ENCODE assay signal across 9 cellular contexts in the genomic region with DNA sequence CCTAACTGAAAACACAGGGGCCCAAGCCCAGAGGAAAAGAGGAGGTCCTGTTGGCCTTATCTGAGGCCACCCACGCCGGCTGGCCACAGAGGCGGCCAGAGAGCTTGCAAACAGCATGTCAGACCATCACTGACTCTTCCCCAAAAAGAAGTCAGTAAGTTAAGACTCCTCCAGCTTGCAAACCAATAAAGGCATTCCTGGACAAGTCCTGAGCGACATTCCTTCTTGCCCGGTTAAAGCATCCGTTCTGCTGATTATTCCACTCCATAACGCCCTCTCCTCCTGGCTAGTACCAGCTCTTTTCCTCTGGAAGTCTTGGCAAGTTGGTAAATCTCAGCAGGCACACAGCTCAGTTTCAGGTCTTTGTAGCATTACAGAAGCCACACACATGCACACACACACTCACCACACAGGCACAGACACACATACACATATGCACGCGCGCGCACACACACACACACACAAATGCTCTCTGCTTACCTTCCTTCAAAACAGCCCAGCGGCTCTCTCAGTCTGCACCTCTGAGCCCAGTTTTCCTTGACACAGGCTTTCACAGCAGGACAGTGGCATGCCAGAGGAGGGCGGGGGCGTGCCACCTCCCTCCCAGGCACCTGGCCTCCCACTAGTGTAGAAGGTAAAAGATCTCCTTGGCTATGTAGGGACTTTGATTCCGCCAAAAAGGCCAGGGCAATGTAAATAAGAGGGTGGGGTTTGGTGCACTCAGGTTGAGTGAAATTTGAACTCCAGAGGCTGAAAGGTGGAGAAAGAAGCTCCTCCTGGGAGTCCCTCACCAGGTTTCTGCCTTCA.
A peak's percentile ranks its signal among the peaks of the same experiment; 100 is the strongest.
DNase-seq lines count a peak whose midpoint lies in the region; ATAC-seq lines count a peak whose summit lies in the region.
"Had no signal": no experiment of that assay in that cellular context is flagged by ENCODE, and none has a peak within 500 bp of the region (broad histone marks: within the 10 kb centered on the region; RNA-seq: fewer than 3 reads in every experiment).

No MANE protein-coding gene starts in this region.

- peak overlapping the region; percentile 30 for H3K27ac ChIP-seq in rectal smooth muscle tissue (ENCODE audit: low read depth, low read length)

- H3K9me3 ChIP-seq in adipocyte (ENCODE audit: control insufficient read depth, low read length): no peaks in the 10 kb centered on the region

- ATAC-seq in HG03354 (IDR thresholded peaks at IDR 0.05; ENCODE audit: poor library complexity, severe bottlenecking, unreplicated experiment): no peak

- H3K4me3 ChIP-seq in adipocyte (ENCODE audit: low read length): peak overlapping the region; percentile 19
- peak overlapping the region; percentile 44 for H3K4me3 ChIP-seq in rectal smooth muscle tissue (ENCODE audit: low read length)

- H3K27me3 ChIP-seq in adipocyte (replicated peaks; ENCODE audit: control insufficient read depth, insufficient read depth, low read length): peaks cover 29% of the 10 kb centered on the region
- H3K27me3 ChIP-seq in rectal smooth muscle tissue (ENCODE audit: control insufficient read depth, insufficient read depth, low read length): no peaks in the 10 kb centered on the region

- DNase-seq in HT-29 (ENCODE audit: low spot score): peak; percentile 75
- peak; percentile 15 for DNase-seq in adipocyte (ENCODE audit: low read depth)
- DNase-seq in hepatic stellate cell (ENCODE audit: low spot score): peak; percentile 54
- no peak for DNase-seq in activated gamma-delta T cell treated with Interleukin-2 at 50 U/mL for 16 hours
- no peak for DNase-seq in GM19238 (ENCODE audit: insufficient read length, low spot score)
- DNase-seq in hippocampal formation (lab: John Stamatoyannopoulos, UW): no peak
- DNase-seq: DND-41 had no signal

- H3K36me3 ChIP-seq in adipocyte (ENCODE audit: control insufficient read depth, insufficient read depth, low read length, severe bottlenecking): peaks cover 13% of the 10 kb centered on the region
- H3K36me3 ChIP-seq in rectal smooth muscle tissue (ENCODE audit: control insufficient read depth, insufficient read depth, low read length): peaks cover 2% of the 10 kb centered on the region

- H3K9ac ChIP-seq in adipocyte (ENCODE audit: low read length): no peak overlapping the region
- peak overlapping the region; percentile 13 for H3K9ac ChIP-seq in rectal smooth muscle tissue (ENCODE audit: low read length)

- H3K4me1 ChIP-seq in adipocyte (ENCODE audit: control insufficient read depth, insufficient read depth, low read length) (peaks cover 19% of the 10 kb centered on the region), rectal smooth muscle tissue (ENCODE audit: control insufficient read depth, insufficient read depth, low read length) (peaks cover 5% of the 10 kb centered on the region)

Comparison
In these comparisons a context has a peak if more than half of its experiments do, and no peak if none do; other contexts are left out.
1. DNase-seq: peak in HT-29 (single experiment), adipocyte (single experiment) and hepatic stellate cell (single experiment); none in activated gamma-delta T cell treated with Interleukin-2 at 50 U/mL for 16 hours (single experiment), GM19238 (single experiment) and hippocampal formation (0 of 2).